Comparison of ENCODE assay signal across 31 cellular contexts in genomic region chr2:101528501-101528900, GRCh38. TPM values are rescaled to one million over a fixed set of nuclear protein-coding genes. Genes with fewer than 3 reads are reported as not detected.
"Had no signal": no experiment of that assay in that cellular context is flagged by ENCODE, and none has a peak within 500 bp of the region (broad histone marks: within the 10 kb centered on the region; RNA-seq: fewer than 3 reads in every experiment).

No MANE protein-coding gene starts in this region.

- H3K27me3 ChIP-seq: colonic mucosa, esophagus squamous epithelium, left lung, right atrium auricular region, tibial artery had no signal

- H3K36me3 ChIP-seq: colonic mucosa, esophagus squamous epithelium, heart right ventricle, left lung, right atrium auricular region, tibial artery had no signal

- H3K4me1 Mint-ChIP-seq: mesothelial cell of epicardium; naive B cell; stimulated activated naive CD8-positive, alpha-beta T cell treated with anti-CD3 and anti-CD28 coated beads, Interleukin-15, amount 100 ng/mL, for 72 hours had no signal

- H3K27me3 Mint-ChIP-seq: stimulated activated naive CD8-positive, alpha-beta T cell treated with anti-CD3 and anti-CD28 coated beads, Interleukin-15, amount 100 ng/mL, for 72 hours had no signal

- H3K79me2 ChIP-seq: parathyroid adenoma had no signal

- ATAC-seq: heart right ventricle; left cardiac atrium; left lung; mucosa of descending colon; natural killer cell treated with Interleukin-12 subunit alpha and Interleukin-12 subunit beta and Interleukin-15 and Interleukin-18, amount 100 ng/mL, for 72 hours; sciatic nerve; stimulated activated naive CD8-positive, alpha-beta T cell treated with anti-CD3 and anti-CD28 coated beads, Interleukin-15, amount 100 ng/mL, for 72 hours had no signal

- H3K4me2 ChIP-seq: smooth muscle cell had no signal

- H3K4me3 ChIP-seq: colonic mucosa, esophagus squamous epithelium, heart right ventricle, left lung, mucosa of descending colon, right atrium auricular region, smooth muscle cell, tibial artery had no signal

- H3K4me1 ChIP-seq: colonic mucosa, parathyroid adenoma had no signal

- H3K27ac Mint-ChIP-seq: mesothelial cell of epicardium; naive B cell; natural killer cell treated with Interleukin-12 subunit alpha and Interleukin-12 subunit beta and Interleukin-15 and Interleukin-18, amount 100 ng/mL, for 72 hours; progenitor cell of endocrine pancreas; type B pancreatic cell had no signal

- H3K4me3 Mint-ChIP-seq: mesothelial cell of epicardium; naive B cell; natural killer cell treated with Interleukin-12 subunit alpha and Interleukin-12 subunit beta and Interleukin-15 and Interleukin-18, amount 100 ng/mL, for 72 hours; neural crest cell; stimulated activated naive CD8-positive, alpha-beta T cell treated with anti-CD3 and anti-CD28 coated beads, Interleukin-15, amount 100 ng/mL, for 72 hours; type B pancreatic cell had no signal

- DNase-seq: colonic mucosa; dermis blood vessel endothelial cell; effector memory CD4-positive, alpha-beta T cell; esophagus squamous epithelium; foreskin melanocyte; glutamatergic neuron; heart right ventricle; hippocampal formation; left cardiac atrium; left lung; mesenchymal stem cell; mucosa of descending colon; naive B cell; stimulated activated CD4-positive, alpha-beta T cell treated with anti-CD3 and anti-CD28 coated beads, Interleukin-12 subunit alpha, Interleukin-12 subunit beta, amount 100 ng/mL, for 4 hours; stimulated activated CD4-positive, alpha-beta T cell treated with anti-CD3 and anti-CD28 coated beads, Interleukin-1b, Interleukin-23, amount 100 ng/mL, for 48 hours; stimulated activated CD4-positive, alpha-beta T cell treated with anti-CD3 and anti-CD28 coated beads, Interleukin-4, amount 100 ng/mL, for 1 hour; stimulated activated CD8-positive, alpha-beta memory T cell treated with anti-CD3 and anti-CD28 coated beads, Interleukin-4, amount 100 ng/mL, for 48 hours; stimulated activated naive CD4-positive, alpha-beta T cell; stimulated activated naive CD8-positive, alpha-beta T cell treated with anti-CD3 and anti-CD28 coated beads, Interleukin-15, amount 100 ng/mL, for 72 hours; tibial artery had no signal

- H2AFZ ChIP-seq: parathyroid adenoma had no signal

- H3K9me3 ChIP-seq: colonic mucosa, esophagus squamous epithelium, left lung, mucosa of descending colon, right atrium auricular region, tibial artery had no signal

- H3K9me3 Mint-ChIP-seq: type B pancreatic cell had no signal

- H3K36me3 Mint-ChIP-seq: mesothelial cell of epicardium; naive B cell; natural killer cell treated with Interleukin-12 subunit alpha and Interleukin-12 subunit beta and Interleukin-15 and Interleukin-18, amount 100 ng/mL, for 72 hours; type B pancreatic cell had no signal

- H3K27ac ChIP-seq: colonic mucosa, esophagus squamous epithelium, heart right ventricle, left lung, parathyroid adenoma, right atrium auricular region, tibial artery had no signal

- H3K9ac ChIP-seq: parathyroid adenoma had no signal

RNA-seq across cellular contexts. Expression of gene RFX8, which starts 53.6 kb away (rescaled TPM):
- total RNA-seq: colonic mucosa, epithelial cell of proximal tubule, left cardiac atrium, lung microvascular endothelial cell, mucosa of descending colon, progenitor cell of endocrine pancreas had no signal
